Comparison of ENCODE assay signal across 26 cellular contexts in genomic region chr15:25712192-25712960, GRCh38.
DNase-seq lines count a peak whose midpoint lies in the region; ATAC-seq, FAIRE-seq and TF ChIP-seq lines count a peak whose summit lies in the region.
"Had no signal": no experiment of that assay in that cellular context is flagged by ENCODE, and none has a peak within 500 bp of the region (broad histone marks: within the 10 kb centered on the region; RNA-seq: fewer than 3 reads in every experiment).

No MANE protein-coding gene starts in this region.

- no peak overlapping the region for H3K27ac Mint-ChIP-seq in activated T-cell treated with anti-CD3 and anti-CD28 coated beads, Interleukin-2, amount 50 U/mL, for 24 hours
- H3K27ac Mint-ChIP-seq in CD8-positive, alpha-beta T cell = peak overlapping the region; percentile 49
- H3K27ac Mint-ChIP-seq: CD14-positive monocyte, H9 had no signal

- H3K56ac ChIP-seq in H1 (replicated peaks; ENCODE audit: insufficient read length, low read depth, low read length) = no peak overlapping the region

- no peak overlapping the region for H3K4me2 ChIP-seq in H1 (ENCODE audit: insufficient read depth in 1 of 2, low read depth in 2 of 2, low read length in 2 of 2)

- H3K4me3 Mint-ChIP-seq in activated T-cell treated with anti-CD3 and anti-CD28 coated beads, Interleukin-2, amount 50 U/mL, for 24 hours = no peak overlapping the region
- no peak overlapping the region for H3K4me3 Mint-ChIP-seq in activated T-cell treated with anti-CD3 and anti-CD28 coated beads, Interleukin-2, amount 50 U/mL, for 4 hours
- H3K4me3 Mint-ChIP-seq in CD8-positive, alpha-beta T cell = no peak overlapping the region
- H3K4me3 Mint-ChIP-seq: CD14-positive monocyte, H9 had no signal

- H3K9me3 Mint-ChIP-seq in activated T-cell treated with anti-CD3 and anti-CD28 coated beads, Interleukin-2, amount 50 U/mL, for 24 hours = no peaks in the 10 kb centered on the region
- no peaks in the 10 kb centered on the region for H3K9me3 Mint-ChIP-seq in activated T-cell treated with anti-CD3 and anti-CD28 coated beads, Interleukin-2, amount 50 U/mL, for 4 hours
- H3K9me3 Mint-ChIP-seq in CD8-positive, alpha-beta T cell = no peaks in the 10 kb centered on the region
- H3K9me3 Mint-ChIP-seq: CD14-positive monocyte, H9 had no signal

- no peak overlapping the region for H2BK20ac ChIP-seq in H1 (ENCODE audit: low read length)

- H3K36me3 ChIP-seq in CD8-positive, alpha-beta T cell (ENCODE audit: insufficient read depth, low read length) = peaks cover 6% of the 10 kb centered on the region
- no peaks in the 10 kb centered on the region for H3K36me3 ChIP-seq in H1 (ENCODE audit: control insufficient read depth in 2 of 4, insufficient read depth in 4 of 4, low read length in 3 of 4)
- H3K36me3 ChIP-seq: BE2C, MG63 had no signal

- H4K91ac ChIP-seq in H1 (replicated peaks; ENCODE audit: insufficient read length, low read length) = no peak overlapping the region

- DNase-seq in activated T-cell treated with anti-CD3 and anti-CD28 coated beads, Interleukin-2, amount 50 U/mL, for 24 hours = peak; percentile 14
- no peak for DNase-seq in activated T-cell treated with anti-CD3 and anti-CD28 coated beads, Interleukin-2, amount 50 U/mL, for 4 hours
- DNase-seq in CD8-positive, alpha-beta T cell = no peak
- DNase-seq in H1 (ENCODE audit: low read depth in 1 of 2, low spot score in 2 of 2) = no peak
- DNase-seq in posterior vena cava (ENCODE audit: low spot score) = peak; percentile 68
- DNase-seq in NCI-H82 (lab: John Stamatoyannopoulos, UW) = no peak
- DNase-seq: 8988T, ACHN, BE2C, Calu3, DMS79 treated with DMSO at 0.1 percent for 48 hours, GF-D8, H9, KBM-7, MG63, NCI-H2029, NCI-H446 treated with DMSO at 0.1 percent for 48 hours, NCI-H526 treated with DMSO at 0.1 percent for 48 hours, RPMI8226, SHP77 had no signal

- H3K23ac ChIP-seq in H1 (ENCODE audit: insufficient read length) = no peak overlapping the region

- TF ChIP-seq RAD21 in H1 (IDR thresholded peaks at IDR 0.05 in 1 of 2, conservative IDR thresholded peaks at IDR 0.05 in 1 of 2; ENCODE audit: low read depth in 2 of 2, low read length in 2 of 2) = no peak

- CTCF ChIA-PET in CD8-positive, alpha-beta T cell (lab: Charles Lee) = no interaction called here
- CTCF ChIA-PET in H1 (lab: Charles Lee; ENCODE audit: partially characterized antibody) = interaction anchor here (0.7 to 2.8 kb wide), 5 partner anchors 9 to 205 kb away, joined by 3 to 13 read pairs (median 3); no protein-coding TSS in a partner anchor

- TF ChIP-seq EP300 in H1 (IDR thresholded peaks at IDR 0.05; ENCODE audit: borderline replicate concordance in 1 of 2, low read depth in 2 of 2, low read length in 2 of 2) = no peak

- no peaks in the 10 kb centered on the region for H3K4me1 ChIP-seq in CD8-positive, alpha-beta T cell (ENCODE audit: insufficient read depth, low read length)
- H3K4me1 ChIP-seq in H1 (replicated peaks in 1 of 4; ENCODE audit: control insufficient read depth in 3 of 4, insufficient read depth in 4 of 4, low read length in 3 of 4) = no peaks in the 10 kb centered on the region
- H3K4me1 ChIP-seq: BE2C had no signal

- H2BK120ac ChIP-seq in H1 (replicated peaks; ENCODE audit: low read depth, low read length) = no peak overlapping the region

- no peak overlapping the region for H3K27ac ChIP-seq in CD8-positive, alpha-beta T cell (ENCODE audit: low read depth, low read length)
- no peak overlapping the region for H3K27ac ChIP-seq in H1 (ENCODE audit: low read depth, low read length)

- no peaks in the 10 kb centered on the region for H3K79me2 ChIP-seq in H1 (ENCODE audit: control insufficient read depth in 1 of 2, insufficient read depth in 2 of 2, low read length in 2 of 2)

- no peak overlapping the region for H2AFZ ChIP-seq in H1 (ENCODE audit: low read length)

- H3K9ac ChIP-seq in H1 (replicated peaks in 1 of 4; ENCODE audit: extremely low read depth in 1 of 4, low read depth in 3 of 4, low read length in 3 of 4) = no peak overlapping the region

- TF ChIP-seq CTCF in CD8-positive, alpha-beta T cell (IDR thresholded peaks at IDR 0.05) = no peak
- TF ChIP-seq CTCF in H1 (IDR thresholded peaks at IDR 0.05; ENCODE audit: control extremely low read depth in 1 of 3, insufficient read depth in 1 of 3, low read depth in 1 of 3, low read length in 3 of 3) = no peak

- no peak overlapping the region for H4K5ac ChIP-seq in H1 (ENCODE audit: insufficient read length, low read depth, low read length)

- no peaks in the 10 kb centered on the region for H3K4me1 Mint-ChIP-seq in activated T-cell treated with anti-CD3 and anti-CD28 coated beads, Interleukin-2, amount 50 U/mL, for 24 hours (ENCODE audit: low read depth)
- no peaks in the 10 kb centered on the region for H3K4me1 Mint-ChIP-seq in activated T-cell treated with anti-CD3 and anti-CD28 coated beads, Interleukin-2, amount 50 U/mL, for 4 hours (ENCODE audit: low read depth)
- H3K4me1 Mint-ChIP-seq in CD8-positive, alpha-beta T cell (ENCODE audit: low read depth) = no peaks in the 10 kb centered on the region
- H3K4me1 Mint-ChIP-seq: CD14-positive monocyte had no signal

- H3K27me3 ChIP-seq in CD8-positive, alpha-beta T cell (ENCODE audit: insufficient read depth, low read length) = no peaks in the 10 kb centered on the region
- H3K27me3 ChIP-seq in H1 (replicated peaks in 1 of 4; ENCODE audit: control insufficient read depth in 3 of 4, extremely low read depth in 1 of 4, insufficient read depth in 3 of 4, low read length in 3 of 4) = no peaks in the 10 kb centered on the region
- H3K27me3 ChIP-seq: BE2C, MG63 had no signal

- no peaks in the 10 kb centered on the region for H3K23me2 ChIP-seq in H1 (ENCODE audit: low read depth, low read length)

- no peak overlapping the region for H3K18ac ChIP-seq in H1 (ENCODE audit: extremely low read depth, low read length)

- H3K36me3 Mint-ChIP-seq in activated T-cell treated with anti-CD3 and anti-CD28 coated beads, Interleukin-2, amount 50 U/mL, for 24 hours (ENCODE audit: low read depth) = peaks cover 80% of the 10 kb centered on the region
- no peaks in the 10 kb centered on the region for H3K36me3 Mint-ChIP-seq in activated T-cell treated with anti-CD3 and anti-CD28 coated beads, Interleukin-2, amount 50 U/mL, for 4 hours (ENCODE audit: insufficient read depth)
- peaks cover 31% of the 10 kb centered on the region for H3K36me3 Mint-ChIP-seq in CD8-positive, alpha-beta T cell

- no peak overlapping the region for H3K4me3 ChIP-seq in CD8-positive, alpha-beta T cell (ENCODE audit: low read depth, low read length)
- no peak overlapping the region for H3K4me3 ChIP-seq in H1 (ENCODE audit: extremely low read depth in 1 of 4, insufficient read depth in 2 of 4, low read depth in 3 of 4, low read length in 4 of 4)
- H3K4me3 ChIP-seq: MG63 had no signal

- no peak overlapping the region for H2BK15ac ChIP-seq in H1 (ENCODE audit: low read length)

- peak overlapping the region; percentile 14; the same call in 1 of the 2 replicates for H4K8ac ChIP-seq in H1 (ENCODE audit: extremely low read depth, insufficient read depth, low read length)

- no peak overlapping the region for H2BK5ac ChIP-seq in H1 (ENCODE audit: low read depth, low read length)

- no peaks in the 10 kb centered on the region for H4K20me1 ChIP-seq in H1 (replicated peaks in 1 of 2; ENCODE audit: control insufficient read depth in 1 of 2, insufficient read depth in 2 of 2, low read length in 2 of 2)

- H3K27me3 Mint-ChIP-seq in activated T-cell treated with anti-CD3 and anti-CD28 coated beads, Interleukin-2, amount 50 U/mL, for 24 hours = no peaks in the 10 kb centered on the region
- no peaks in the 10 kb centered on the region for H3K27me3 Mint-ChIP-seq in activated T-cell treated with anti-CD3 and anti-CD28 coated beads, Interleukin-2, amount 50 U/mL, for 4 hours (ENCODE audit: low read depth)
- no peaks in the 10 kb centered on the region for H3K27me3 Mint-ChIP-seq in CD8-positive, alpha-beta T cell (ENCODE audit: low read depth)

- no peak overlapping the region for H3K4ac ChIP-seq in H1 (replicated peaks; ENCODE audit: insufficient read length, low read depth, low read length)

- no peak for ATAC-seq in activated T-cell treated with anti-CD3 and anti-CD28 coated beads, Interleukin-2, amount 50 U/mL, for 4 hours
- ATAC-seq in CD8-positive, alpha-beta T cell = no peak
- no peak for ATAC-seq in GM18907 (IDR thresholded peaks at IDR 0.05; ENCODE audit: unreplicated experiment)
- no peak for ATAC-seq in GM21529 (IDR thresholded peaks at IDR 0.05; ENCODE audit: unreplicated experiment)

- no peak for FAIRE-seq in H1 (lab: Jason Lieb, UNC)
- FAIRE-seq: GM12891, GM19239, HTR-8/SVneo had no signal

- no peak overlapping the region for H3K14ac ChIP-seq in H1 (ENCODE audit: insufficient read length)

- no peaks in the 10 kb centered on the region for H3K9me3 ChIP-seq in CD8-positive, alpha-beta T cell (ENCODE audit: low read length)
- no peaks in the 10 kb centered on the region for H3K9me3 ChIP-seq in H1 (ENCODE audit: insufficient read depth in 2 of 2, low read depth in 1 of 2, low read length in 1 of 2)
- H3K9me3 ChIP-seq: BE2C, MG63 had no signal

- no peak for TF ChIP-seq POLR2A in H1 (IDR thresholded peaks at IDR 0.05; ENCODE audit: control extremely low read depth in 1 of 2, low read depth in 2 of 2, low read length in 2 of 2)

- H3K79me1 ChIP-seq in H1 (ENCODE audit: low read depth, low read length) = no peaks in the 10 kb centered on the region

- intact Hi-C loops in CD8-positive, alpha-beta T cell (cut with DNase I, micrococcal nuclease) = no loop called here
- intact Hi-C loops in posterior vena cava (cut with DNase I) = loop anchor here in 1 of 2 donors (10.0 kb wide), 1 partner anchor 222 kb away; no protein-coding TSS in a partner anchor

- 97% methylated on average over 9 of the region's 9 CpGs; no CpG with 5 or more reads in 1 of the 2 experiments for WGBS in H1 (ENCODE audit: extremely low coverage in 1 of 2, insufficient coverage in 1 of 2, insufficient read length in 1 of 2, insufficient replicate concordance in 2 of 2, low coverage in 1 of 2, low lambda C conversion rate in 2 of 2, missing lambda C conversion rate in 1 of 2), 2 experiments

- POLR2A ChIA-PET in CD8-positive, alpha-beta T cell (lab: Charles Lee) = no interaction called here
- POLR2A ChIA-PET in H1 (lab: Charles Lee; ENCODE audit: partially characterized antibody) = no interaction called here

- no peak overlapping the region for H2AK5ac ChIP-seq in H1 (ENCODE audit: low read depth, low read length)

- no peak overlapping the region for H2BK12ac ChIP-seq in H1 (ENCODE audit: low read depth, low read length)

TF ChIP-seq in H1, 55 proteins besides CTCF, POLR2A, EP300 and RAD21:
- TF ChIP-seq BCL11A (IDR thresholded peaks at IDR 0.05; ENCODE audit: low read depth in 2 of 2, low read length in 2 of 2) (no peak), JUND (IDR thresholded peaks at IDR 0.05; ENCODE audit: low read length) (no peak), SAP30 (IDR thresholded peaks at IDR 0.05; ENCODE audit: insufficient read depth, insufficient replicate concordance, low read length) (no peak)

Comparison
In these comparisons a context has a peak if more than half of its experiments do, and no peak if none do; other contexts are left out.
1. DNase-seq: peak in activated T-cell treated with anti-CD3 and anti-CD28 coated beads, Interleukin-2, amount 50 U/mL, for 24 hours (single experiment) and posterior vena cava (single experiment); none in activated T-cell treated with anti-CD3 and anti-CD28 coated beads, Interleukin-2, amount 50 U/mL, for 4 hours (single experiment), CD8-positive, alpha-beta T cell (0 of 7), H1 (0 of 2) and NCI-H82 (single experiment).